In the genomic region with DNA sequence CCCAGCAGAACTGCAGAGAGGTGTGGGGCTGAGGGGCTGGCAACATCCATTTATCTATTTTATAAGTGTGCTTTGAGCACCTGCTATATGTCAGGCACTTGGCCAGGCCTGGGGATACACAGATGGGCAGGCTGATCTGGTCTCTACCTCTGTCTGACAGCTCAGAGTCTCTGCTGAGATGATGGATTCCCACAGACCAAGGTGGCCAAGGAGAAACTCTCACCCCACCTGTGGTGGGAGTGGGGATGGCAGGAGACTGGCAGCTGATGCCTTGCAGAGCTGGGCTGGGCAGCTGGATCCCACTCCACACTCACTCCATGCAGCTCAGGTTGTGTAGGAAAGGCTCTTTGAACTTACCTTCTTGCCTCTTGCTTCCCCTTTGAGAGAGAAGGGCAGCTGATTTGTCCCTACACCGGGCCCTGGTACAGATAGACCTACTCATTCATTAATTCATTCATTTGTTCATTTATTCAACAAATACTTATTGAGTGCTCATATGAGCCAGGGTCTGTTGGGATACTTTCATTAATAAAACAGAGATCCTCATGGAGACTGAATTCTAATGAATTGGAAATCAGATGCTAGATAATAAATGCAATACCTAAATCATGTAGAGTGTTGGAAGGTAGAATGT, we compare ENCODE assay signal across 17 cellular contexts. TPM values are rescaled to one million over a fixed set of nuclear protein-coding genes. Genes with fewer than 3 reads are reported as not detected.
DNase-seq lines count a peak whose midpoint lies in the region; ATAC-seq, FAIRE-seq and TF ChIP-seq lines count a peak whose summit lies in the region.
"Had no signal": no experiment of that assay in that cellular context is flagged by ENCODE, and none has a peak within 500 bp of the region (broad histone marks: within the 10 kb centered on the region; RNA-seq: fewer than 3 reads in every experiment).

No MANE protein-coding gene starts in this region.

- H3K9me3 ChIP-seq in pancreas = no peaks in the 10 kb centered on the region
- H3K9me3 ChIP-seq: HAP-1, heart left ventricle, left ventricle myocardium inferior had no signal

- no peaks in the 10 kb centered on the region for H3K36me3 ChIP-seq in brain microvascular endothelial cell (replicated peaks)
- H3K36me3 ChIP-seq in pancreas = no peaks in the 10 kb centered on the region
- H3K36me3 ChIP-seq: HAP-1, heart left ventricle, left ventricle myocardium inferior had no signal

- TF ChIP-seq CTCF in brain microvascular endothelial cell (IDR thresholded peaks at IDR 0.05; ENCODE audit: low read depth, low read length, missing control alignments) = peak; percentile 17
- no peak for TF ChIP-seq CTCF in pancreas (IDR thresholded peaks at IDR 0.05)

- H3K27me3 ChIP-seq in brain microvascular endothelial cell (replicated peaks) (no peaks in the 10 kb centered on the region), pancreas (no peaks in the 10 kb centered on the region)

- peak; percentile 47 for DNase-seq in DMS53 (lab: John Stamatoyannopoulos, UW)
- no peak for DNase-seq in DMS53 treated with DMSO at 0.1 percent for 48 hours (lab: John Stamatoyannopoulos, UW; ENCODE audit: unreplicated experiment)
- peak; percentile 34 for DNase-seq in NCI-H1694 (lab: John Stamatoyannopoulos, UW)
- DNase-seq in brain microvascular endothelial cell = no peak
- DNase-seq in pancreas = peak in 1 of 6 donors; percentile 47
- no peak for DNase-seq in left colon
- no peak for DNase-seq in erythroblast (lab: John Stamatoyannopoulos, UW)
- DNase-seq: amniotic stem cell, heart left ventricle, left ventricle myocardium inferior, small intestine had no signal

- H3K4me1 ChIP-seq in pancreas = peaks cover 13 to 23% (median 18%) of the 10 kb centered on the region in 3 donors
- H3K4me1 ChIP-seq: HAP-1 had no signal

- no peak for FAIRE-seq in pancreas (lab: Jason Lieb, UNC)
- FAIRE-seq: endometrium, HTR-8/SVneo, small intestine had no signal

- 81 to 92% methylated on average over 1 of the region's 1 CpG for WGBS in pancreas, 2 donors

- TF ChIP-seq POLR2A in erythroblast (IDR thresholded peaks at IDR 0.05; ENCODE audit: low read length) = no peak

- ATAC-seq in pancreas (peak in 1 of 4 donors; percentile 11), left colon (no peak), GM21576 (IDR thresholded peaks at IDR 0.05; ENCODE audit: unreplicated experiment) (no peak)
- ATAC-seq: heart left ventricle had no signal

- intact Hi-C loops in pancreas (cut with DNase I) = no loop called here
- intact Hi-C loops in left colon (cut with DNase I, micrococcal nuclease) = no loop called here

- H3K27ac ChIP-seq in brain microvascular endothelial cell = no peak overlapping the region
- peak overlapping the region; percentile 57 to 73 (median 70) for H3K27ac ChIP-seq in pancreas
- H3K27ac ChIP-seq: heart left ventricle, left ventricle myocardium inferior, SK-N-MC had no signal

- H3K4me3 ChIP-seq in brain microvascular endothelial cell (ENCODE audit: low read depth, low read length) (no peak overlapping the region), pancreas (no peak overlapping the region)
- H3K4me3 ChIP-seq: HAP-1, heart left ventricle, left ventricle myocardium inferior, SK-N-MC had no signal

- in situ Hi-C loops in brain microvascular endothelial cell (cut with HindIII; ENCODE audit: low pct_ligation_motif_present, low sequenced_read_pairs) = no loop called here

RNA-seq across cellular contexts. Expression of a gene that starts 9.0 kb away (rescaled TPM):
- total RNA-seq in pancreas (10 to 100 TPM in 3 of 6 donors, 1 to 10 TPM in 3; 8.1 to 19.3 (median 12.7) TPM), left colon (under 1 TPM; 0.37 to 0.39 TPM)
- polyA plus RNA-seq in pancreas = 10 to 100 TPM; 14.8 to 19.7 TPM

RNA-seq across cellular contexts. Expression of a gene that starts 39.1 kb away (rescaled TPM):
- total RNA-seq in pancreas (not detected), left colon (not detected)
- not detected for polyA plus RNA-seq in pancreas
- total RNA-seq: left ventricle myocardium inferior had no signal
- polyA plus RNA-seq: heart left ventricle, small intestine had no signal

RNA-seq across cellular contexts. Expression of a gene that starts 50.0 kb away (rescaled TPM):
- 10 to 100 TPM in 2 of 6 donors, 1 to 10 TPM in 4; 1.7 to 12.1 (median 7.9) TPM for total RNA-seq in pancreas
- 10 to 100 TPM in 1 of 2 donors, 1 to 10 TPM in 1; 3.2 to 11.0 TPM for polyA plus RNA-seq in pancreas
- total RNA-seq in left colon = 1 to 10 TPM in 1 of 2 donors, under 1 TPM in 1; 0.67 to 3.0 TPM
- total RNA-seq: left ventricle myocardium inferior had no signal

RNA-seq across cellular contexts. Expression of a gene that starts 50.7 kb away (rescaled TPM):
- not detected for total RNA-seq in pancreas
- polyA plus RNA-seq in pancreas = under 1 TPM in 1 of 2 donors, not detected in 1; 0.07 TPM
- total RNA-seq in left colon = not detected
- total RNA-seq: A172, heart left ventricle, left ventricle myocardium inferior had no signal
- polyA plus RNA-seq: heart left ventricle, small intestine had no signal

Comparison
In these comparisons a context has a peak if more than half of its experiments do, and no peak if none do; other contexts are left out.
1. DNase-seq: peak in DMS53 (single experiment) and NCI-H1694 (single experiment); none in DMS53 treated with DMSO at 0.1 percent for 48 hours (single experiment), brain microvascular endothelial cell (single experiment), left colon (0 of 2) and erythroblast (0 of 2).
2. RNA of a gene that starts 9.0 kb away (total RNA-seq): 8.1 to 19.3 TPM in pancreas; 0.37 to 0.39 TPM in left colon; every median in the first group is over 4 times any median in the second.